In genomic region chr2:201607568-201607967, GRCh38 we compare ENCODE assay signal across 8 cellular contexts.
"Had no signal": no experiment of that assay in that cellular context is flagged by ENCODE, and none has a peak within 500 bp of the region (broad histone marks: within the 10 kb centered on the region; RNA-seq: fewer than 3 reads in every experiment).

No MANE protein-coding gene starts in this region.

- DNase-seq: H9, HFFc6, KG1 had no signal

- FAIRE-seq: H1, H54 had no signal

- H2AFZ ChIP-seq: GM23338 had no signal

- H3K4me2 ChIP-seq: GM23338 had no signal

- ATAC-seq: GM23338, HCT116 had no signal

- H3K4me3 ChIP-seq: GM23338 had no signal

- H3K27ac ChIP-seq: HL-60 had no signal
